In genomic region chr13:112918746-112919145, GRCh38 we compare ENCODE assay signal across 23 cellular contexts. TPM values are rescaled to one million over a fixed set of nuclear protein-coding genes. Genes with fewer than 3 reads are reported as not detected.
DNase-seq lines count a peak whose midpoint lies in the region; ATAC-seq, FAIRE-seq and TF ChIP-seq lines count a peak whose summit lies in the region.
"Had no signal": no experiment of that assay in that cellular context is flagged by ENCODE, and none has a peak within 500 bp of the region (broad histone marks: within the 10 kb centered on the region; RNA-seq: fewer than 3 reads in every experiment).

No MANE protein-coding gene starts in this region.

- H4K91ac ChIP-seq in H9 (ENCODE audit: insufficient read length, low read depth, low read length): no peak overlapping the region

- H4K5ac ChIP-seq in H9 (ENCODE audit: insufficient read length, low read depth, low read length): no peak overlapping the region

- no peak overlapping the region for H2BK20ac ChIP-seq in H9 (ENCODE audit: low read depth, low read length, poor library complexity, severe bottlenecking)

- H3T11ph ChIP-seq in H9 (ENCODE audit: low read length): no peak overlapping the region

- H3K27ac ChIP-seq in HepG2 (ENCODE audit: extremely low read length, insufficient read depth, low read length): peak overlapping the region; percentile 66
- no peak overlapping the region for H3K27ac ChIP-seq in right lobe of liver
- H3K27ac ChIP-seq in GM23338 (ENCODE audit: low read depth): no peak overlapping the region
- H3K27ac ChIP-seq in H9 (ENCODE audit: insufficient read length, low read depth, low read length): no peak overlapping the region
- H3K27ac ChIP-seq in sigmoid colon: no peak overlapping the region
- H3K27ac ChIP-seq: 22Rv1, A549, C4-2B had no signal

- H3K36me3 Mint-ChIP-seq in GM23338 (ENCODE audit: low read depth) (peaks cover 3% of the 10 kb centered on the region; the same call in 2 of the 3 replicates), H9 (ENCODE audit: insufficient read depth in 1 of 3, low read depth in 3 of 3) (peaks cover 0 to 2% (median 2%) of the 10 kb centered on the region in 3 experiments; a peak in 5 of 7 replicates)
- H3K36me3 Mint-ChIP-seq: CD8-positive, alpha-beta T cell had no signal

- no peaks in the 10 kb centered on the region for H3F3A ChIP-seq in GM23338 (replicated peaks; ENCODE audit: low read depth)

- H2AFZ ChIP-seq in HepG2 (ENCODE audit: low read length): no peak overlapping the region
- H2AFZ ChIP-seq in GM23338: no peak overlapping the region
- H2AFZ ChIP-seq in H9 (ENCODE audit: low read length): no peak overlapping the region

- CTCF ChIA-PET in HepG2 (lab: Yijun Ruan, JAX; ENCODE audit: low intra/inter-chr PET ratio, low total read pairs): no interaction called here

- no TSS peak for BruUV-seq in HepG2 (replicated peaks; lab: Mats Ljungman, UMichigan)

- no peak overlapping the region for H3K4me3 ChIP-seq in HepG2 (replicated peaks in 1 of 3; ENCODE audit: insufficient read depth in 1 of 3, low read depth in 2 of 3, low read length in 3 of 3)
- H3K4me3 ChIP-seq in right lobe of liver: no peak overlapping the region
- H3K4me3 ChIP-seq in GM23338: no peak overlapping the region
- no peak overlapping the region for H3K4me3 ChIP-seq in sigmoid colon
- H3K4me3 ChIP-seq: A549 had no signal

- no peaks in the 10 kb centered on the region for H4K20me1 ChIP-seq in HepG2 (ENCODE audit: insufficient read depth, low read length)
- no peaks in the 10 kb centered on the region for H4K20me1 ChIP-seq in GM23338 (replicated peaks; ENCODE audit: insufficient read depth)
- H4K20me1 ChIP-seq in H9 (ENCODE audit: control insufficient read depth, insufficient read depth, insufficient read length): peaks cover 2% of the 10 kb centered on the region

- no peak overlapping the region for H2BK15ac ChIP-seq in H9 (ENCODE audit: low read depth, low read length)

- H3K4me1 ChIP-seq in HepG2 (ENCODE audit: insufficient read depth, low read length) (peaks cover 29% of the 10 kb centered on the region), right lobe of liver (no peaks in the 10 kb centered on the region), GM23338 (ENCODE audit: insufficient read depth) (peaks cover 4% of the 10 kb centered on the region; the same call in 1 of the 2 replicates), H9 (ENCODE audit: insufficient read depth, low read length) (peaks cover 3% of the 10 kb centered on the region; the same call in 1 of the 2 replicates), sigmoid colon (no peaks in the 10 kb centered on the region)
- H3K4me1 ChIP-seq: A549 had no signal

- no peak overlapping the region for H3K4ac ChIP-seq in H9 (ENCODE audit: low read depth, low read length)

- POLR2A ChIA-PET in HepG2 (lab: Yijun Ruan, JAX): no interaction called here

- no peak overlapping the region for H3K18ac ChIP-seq in H9 (ENCODE audit: insufficient read length, low read depth, low read length)

- no peaks in the 10 kb centered on the region for H3K79me2 ChIP-seq in HepG2 (ENCODE audit: insufficient read depth, low read length)
- H3K79me2 ChIP-seq in GM23338 (replicated peaks; ENCODE audit: insufficient read depth): no peaks in the 10 kb centered on the region
- no peaks in the 10 kb centered on the region for H3K79me2 ChIP-seq in H9 (ENCODE audit: insufficient read depth, low read length)

- TF ChIP-seq POLR2A in HepG2 (IDR thresholded peaks at IDR 0.05; ENCODE audit: insufficient read depth in 1 of 2, low read depth in 2 of 2, low read length in 2 of 2) (no peak), right lobe of liver (IDR thresholded peaks at IDR 0.05) (no peak), sigmoid colon (IDR thresholded peaks at IDR 0.05) (no peak)

- H3K27ac Mint-ChIP-seq in GM23338: no peak overlapping the region
- H3K27ac Mint-ChIP-seq in H9: no peak overlapping the region
- H3K27ac Mint-ChIP-seq: B cell; CD4-positive, alpha-beta T cell; CD8-positive, alpha-beta T cell had no signal

- no peak overlapping the region for H3K23ac ChIP-seq in H9 (ENCODE audit: insufficient read length, low read depth, low read length)

- no peak overlapping the region for H3K4me2 ChIP-seq in HepG2 (ENCODE audit: low read depth, low read length)
- no peak overlapping the region for H3K4me2 ChIP-seq in GM23338
- no peak overlapping the region for H3K4me2 ChIP-seq in H9 (ENCODE audit: insufficient read depth, insufficient read length, low read length)
- H3K4me2 ChIP-seq: A549 had no signal

- no peak for FAIRE-seq in HepG2 (lab: Jason Lieb, UNC)
- FAIRE-seq: A549, D721Med, G401.6, GM12891, GM19239 had no signal

- no peak overlapping the region for H3K4me3 Mint-ChIP-seq in GM23338
- no peak overlapping the region for H3K4me3 Mint-ChIP-seq in H9
- H3K4me3 Mint-ChIP-seq: B cell; CD4-positive, alpha-beta T cell; CD8-positive, alpha-beta T cell had no signal

- H3K56ac ChIP-seq in H9 (ENCODE audit: insufficient read length, low read depth, low read length): no peak overlapping the region

- H2BK12ac ChIP-seq in H9 (ENCODE audit: insufficient read length, low read depth, low read length): no peak overlapping the region

- no peaks in the 10 kb centered on the region for H3K9me3 Mint-ChIP-seq in GM23338
- no peaks in the 10 kb centered on the region; a peak in 2 of 5 replicates for H3K9me3 Mint-ChIP-seq in H9
- H3K9me3 Mint-ChIP-seq: CD4-positive, alpha-beta T cell; CD8-positive, alpha-beta T cell had no signal

- intact Hi-C loops in HepG2 (cut with micrococcal nuclease; ENCODE audit: unreplicated experiment): no loop called here
- intact Hi-C loops in right lobe of liver (cut with DNase I): no loop called here
- intact Hi-C loops in sigmoid colon (cut with DNase I): no loop called here

- H3K79me1 ChIP-seq in H9 (ENCODE audit: insufficient read depth, low read depth, low read length, poor library complexity, severe bottlenecking): no peaks in the 10 kb centered on the region

- no peak for TF ChIP-seq RAD21 in HepG2 (CRISPR knock-in tag; IDR thresholded peaks at IDR 0.05)

- H3K27me3 Mint-ChIP-seq in GM23338 (ENCODE audit: insufficient read depth, low read depth, poor library complexity) (peaks cover 5% of the 10 kb centered on the region), H9 (ENCODE audit: low read depth) (peaks cover 8% of the 10 kb centered on the region)

- H3K14ac ChIP-seq in H9 (ENCODE audit: insufficient read depth, low read length): 0 out of 2 replicates have a peak overlapping the region, but pooled peaks have one; percentile 18

- WGBS in HepG2 (ENCODE audit: low lambda C conversion rate): 95% methylated on average over 12 of the region's 13 CpGs
- 63% methylated on average over 2 of the region's 13 CpGs for WGBS in right lobe of liver (ENCODE audit: insufficient coverage, low coverage, low lambda C conversion rate, missing lambda C conversion rate)
- WGBS in H9 (ENCODE audit: extremely low coverage, insufficient read length, low lambda C conversion rate): no CpG with 5 or more reads among the region's 13 CpGs
- 92 to 94% methylated on average over 13 of the region's 13 CpGs for WGBS in sigmoid colon, 2 donors

- H2BK120ac ChIP-seq in H9 (ENCODE audit: low read depth, low read length, poor library complexity, severe bottlenecking): no peak overlapping the region

- no peaks in the 10 kb centered on the region for H3K23me2 ChIP-seq in H9 (ENCODE audit: insufficient read length, low read depth, low read length, poor library complexity, severe bottlenecking)

- no peak for ATAC-seq in HepG2
- ATAC-seq in right lobe of liver: no peak
- 0 out of 3 replicates have a peak, but pooled peaks have one; percentile 22 for ATAC-seq in GM23338
- ATAC-seq in GM19395 (IDR thresholded peaks at IDR 0.05; ENCODE audit: unreplicated experiment): no peak
- ATAC-seq: A549; CD8-positive, alpha-beta T cell had no signal

- TF ChIP-seq CTCF in HepG2 (CRISPR knock-in tag; IDR thresholded peaks at IDR 0.05): no peak
- TF ChIP-seq CTCF in right lobe of liver (IDR thresholded peaks at IDR 0.05): no peak
- TF ChIP-seq CTCF in GM23338 (conservative IDR thresholded peaks at IDR 0.05; ENCODE audit: low read depth in 2 of 2): no peak
- no peak for TF ChIP-seq CTCF in H9 (conservative IDR thresholded peaks at IDR 0.05)
- no peak for TF ChIP-seq CTCF in sigmoid colon (IDR thresholded peaks at IDR 0.05)

- TF ChIP-seq EP300 in HepG2 (IDR thresholded peaks at IDR 0.05; ENCODE audit: low read depth in 2 of 2, low read length in 2 of 2) (no peak), HepG2 (CRISPR knock-in tag; IDR thresholded peaks at IDR 0.05; ENCODE audit: borderline replicate concordance) (no peak), sigmoid colon (IDR thresholded peaks at IDR 0.05) (no peak)

- H3K9ac ChIP-seq in HepG2 (ENCODE audit: insufficient read depth, low read depth, low read length): no peak overlapping the region
- H3K9ac ChIP-seq in H9 (ENCODE audit: extremely low read depth, insufficient read length, low read length): no peak overlapping the region

- DNase-seq in HepG2 (ENCODE audit: low spot score) (no peak), right lobe of liver (no peak), GM23338 (ENCODE audit: low spot score) (no peak), H9 (no peak), sigmoid colon (peak; percentile 25), KBM-7 (no peak), hepatic stellate cell (ENCODE audit: low spot score) (no peak)
- DNase-seq: AML-193; Caco-2; Calu3; CD4-positive, alpha-beta T cell; CD8-positive, alpha-beta T cell; DMS79 treated with DMSO at 0.1 percent for 48 hours; GF-D8 had no signal

- no peak overlapping the region for H4K8ac ChIP-seq in H9 (replicated peaks; ENCODE audit: insufficient read length, low read depth, low read length)

- H3K4me1 Mint-ChIP-seq in GM23338 (peaks cover 24% of the 10 kb centered on the region), H9 (peaks cover 19 to 21% of the 10 kb centered on the region in 2 experiments)

- H3K36me3 ChIP-seq in HepG2 (replicated peaks in 1 of 2; ENCODE audit: control insufficient read depth in 1 of 2, insufficient read depth in 2 of 2, low read length in 2 of 2): peaks cover 0 to 4% of the 10 kb centered on the region in 2 experiments; a peak in 2 of 5 replicates
- no peaks in the 10 kb centered on the region for H3K36me3 ChIP-seq in right lobe of liver
- no peaks in the 10 kb centered on the region for H3K36me3 ChIP-seq in GM23338 (ENCODE audit: insufficient read depth)
- H3K36me3 ChIP-seq in sigmoid colon: no peaks in the 10 kb centered on the region

- H3K9me2 ChIP-seq in GM23338 (ENCODE audit: insufficient read depth): no peaks in the 10 kb centered on the region

- H2AK5ac ChIP-seq in H9 (ENCODE audit: insufficient read length, low read length): no peak overlapping the region

- no peak overlapping the region for H2BK5ac ChIP-seq in H9 (ENCODE audit: insufficient read length, low read length)

- no peaks in the 10 kb centered on the region for H3K27me3 ChIP-seq in HepG2 (ENCODE audit: control insufficient read depth in 1 of 2, insufficient read depth in 2 of 2, low read length in 2 of 2)
- H3K27me3 ChIP-seq in right lobe of liver: no peaks in the 10 kb centered on the region
- no peaks in the 10 kb centered on the region for H3K27me3 ChIP-seq in GM23338 (ENCODE audit: insufficient read depth)
- H3K27me3 ChIP-seq in H9 (ENCODE audit: insufficient read depth, low read length): 0 out of 2 replicates have a peak, but pooled peaks cover 2% of the 10 kb centered on the region
- H3K27me3 ChIP-seq in sigmoid colon: peaks cover 0 to 36% (median 0%) of the 10 kb centered on the region in 3 donors

- H3K9me3 ChIP-seq in HepG2 (ENCODE audit: low read length): no peaks in the 10 kb centered on the region
- no peaks in the 10 kb centered on the region for H3K9me3 ChIP-seq in right lobe of liver
- no peaks in the 10 kb centered on the region for H3K9me3 ChIP-seq in H9 (ENCODE audit: control insufficient read depth, low read depth, low read length)
- no peaks in the 10 kb centered on the region for H3K9me3 ChIP-seq in sigmoid colon
- H3K9me3 ChIP-seq: A549, Caco-2 had no signal

- in situ Hi-C loops in HepG2 (cut with HindIII; ENCODE audit: extremely low pct_ligation_motif_present, low pct_unique_long_range_greater_than_20kb): no loop called here
- in situ Hi-C loops in KBM-7 (cut with MboI; ENCODE audit: low pct_unique_long_range_greater_than_20kb, low sequenced_read_pairs): no loop called here

RNA-seq across cellular contexts. Expression of gene MCF2L, which starts 50.3 kb away (rescaled TPM):
- total RNA-seq in HepG2 (2016; rRNA removed; fragmentation: Illumina TruSeq; extraction: Trizol): 13.7 and 19.4 TPM in 2 replicates
- total RNA-seq in HepG2 (2016; cell fraction: cytosol; rRNA removed; fragmentation: Illumina TruSeq; extraction: Trizol; ENCODE audit: low read depth): 2.3 and 3.4 TPM in 2 replicates
- total RNA-seq in HepG2 (2016; cell fraction: insoluble cytoplasmic fraction; rRNA removed; fragmentation: Illumina TruSeq; extraction: Trizol): 10.9 and 20.3 TPM in 2 replicates
- 5.5 and 5.6 TPM in 2 replicates for total RNA-seq in HepG2 (2016; cell fraction: membrane; rRNA removed; fragmentation: Illumina TruSeq; extraction: Trizol)
- total RNA-seq in HepG2 (2016; cell fraction: nucleus; rRNA removed; fragmentation: Illumina TruSeq; extraction: Trizol): 24.6 and 25.3 TPM in 2 replicates
- 28.4 and 33.6 TPM in 2 replicates for polyA plus RNA-seq in HepG2 (2011; rRNA removed)
- polyA plus RNA-seq in HepG2 (2011; cell fraction: cytosol; rRNA removed): 13.6 and 15.2 TPM in 2 replicates
- 196 and 262 TPM in 2 replicates for polyA plus RNA-seq in HepG2 (2011; cell fraction: nucleus; rRNA removed)
- polyA plus RNA-seq in HepG2 (2012): 26.3 and 28.9 TPM in 2 replicates
- 1.1 and 1.3 TPM in 2 replicates for polyA plus RNA-seq in HepG2 (2016; cell fraction: cytosol; fragmentation: Illumina TruSeq; extraction: Trizol; ENCODE audit: low read depth)
- polyA plus RNA-seq in HepG2 (2016; cell fraction: insoluble cytoplasmic fraction; fragmentation: Illumina TruSeq; extraction: Trizol; ENCODE audit: low read depth): 10.3 and 10.5 TPM in 2 replicates
- polyA plus RNA-seq in HepG2 (2016; cell fraction: membrane; fragmentation: Illumina TruSeq; extraction: Trizol; ENCODE audit: low read depth): 1.6 and 2.4 TPM in 2 replicates
- polyA plus RNA-seq in HepG2 (2016; cell fraction: nucleus; fragmentation: Illumina TruSeq; extraction: Trizol; ENCODE audit: insufficient read depth, low read depth): 57.7 and 66.1 TPM in 2 replicates
- 39.0 and 75.0 TPM in 2 replicates for polyA minus RNA-seq in HepG2 (2011; rRNA and poly(A)+ RNA removed; ENCODE audit: low replicate concordance)
- 16.7 and 21.1 TPM in 2 replicates for polyA minus RNA-seq in HepG2 (2011; cell fraction: cytosol; rRNA and poly(A)+ RNA removed)
- polyA minus RNA-seq in HepG2 (2011; cell fraction: nucleus; rRNA and poly(A)+ RNA removed): 89.5 and 90.6 TPM in 2 replicates
- 10 to 100 TPM in 5 of 6 experiments, 1 to 10 TPM in 1; 9.6 to 18.4 (median 11.7) TPM for total RNA-seq in right lobe of liver
- total RNA-seq in GM23338 (2014; rRNA removed; shearing (Covaris generic)): 22.9 and 25.6 TPM in 2 replicates
- polyA plus RNA-seq in GM23338 (2016; fragmentation: Nextera tagmentation; extraction: Ambion mirVana): 4.8 and 7.4 TPM in 2 replicates
- total RNA-seq in H9 (2021): 17.0 and 18.5 TPM in 2 replicates
- total RNA-seq in sigmoid colon: 10 to 100 TPM in 3 of 4 donors, 1 to 10 TPM in 1; 7.5 to 20.2 (median 13.0) TPM
- polyA plus RNA-seq in sigmoid colon: 10 to 100 TPM; 43.5 to 59.9 (median 51.1) TPM
